Comparison of ENCODE assay signal across 14 cellular contexts in genomic region chr2:178301595-178302324, GRCh38.
"Had no signal": no experiment of that assay in that cellular context is flagged by ENCODE, and none has a peak within 500 bp of the region (broad histone marks: within the 10 kb centered on the region; RNA-seq: fewer than 3 reads in every experiment).

No MANE protein-coding gene starts in this region.

- ATAC-seq: heart left ventricle; stimulated activated naive CD8-positive, alpha-beta T cell treated with anti-CD3 and anti-CD28 coated beads, Interleukin-15, amount 100 ng/mL, for 72 hours had no signal

- H3K4me1 ChIP-seq: adrenal gland, colonic mucosa, testis, uterus had no signal

- H3K4me3 ChIP-seq: adrenal gland, colonic mucosa, heart left ventricle, neural progenitor cell, testis, uterus had no signal

- H3K27ac ChIP-seq: adrenal gland, colonic mucosa, heart left ventricle, neural progenitor cell, parathyroid adenoma, testis, uterus, VCaP had no signal

- H3K9me3 ChIP-seq: adrenal gland, colonic mucosa, heart left ventricle, testis, uterus had no signal

- H3K36me3 ChIP-seq: adrenal gland, colonic mucosa, heart left ventricle, neural progenitor cell, uterus had no signal

- DNase-seq: activated CD4-positive, alpha-beta T cell treated with anti-CD3 and anti-CD28 coated beads, Interleukin-2, amount 10 ng/mL, durations not matched to agents 24 days and 14 days; activated naive CD4-positive, alpha-beta T cell treated with anti-CD3 and anti-CD28 coated beads, Interleukin-2, amount 50 U/mL, for 16 hours; adrenal gland; colonic mucosa; effector CD4-positive, alpha-beta T cell; heart left ventricle; stimulated activated CD4-positive, alpha-beta T cell treated with anti-CD3 and anti-CD28 coated beads, Interleukin-15, amount 100 ng/mL, for 24 hours; stimulated activated CD4-positive, alpha-beta T cell treated with anti-CD3 and anti-CD28 coated beads, Interleukin-4, amount 100 ng/mL, for 24 hours; stimulated activated naive CD8-positive, alpha-beta T cell treated with anti-CD3 and anti-CD28 coated beads, Interleukin-15, amount 100 ng/mL, for 72 hours; testis; uterus had no signal

- H3K27me3 ChIP-seq: adrenal gland, colonic mucosa, heart left ventricle, neural progenitor cell, testis, uterus had no signal
